8 cellular contexts compared by ENCODE assay signal in the genomic region with DNA sequence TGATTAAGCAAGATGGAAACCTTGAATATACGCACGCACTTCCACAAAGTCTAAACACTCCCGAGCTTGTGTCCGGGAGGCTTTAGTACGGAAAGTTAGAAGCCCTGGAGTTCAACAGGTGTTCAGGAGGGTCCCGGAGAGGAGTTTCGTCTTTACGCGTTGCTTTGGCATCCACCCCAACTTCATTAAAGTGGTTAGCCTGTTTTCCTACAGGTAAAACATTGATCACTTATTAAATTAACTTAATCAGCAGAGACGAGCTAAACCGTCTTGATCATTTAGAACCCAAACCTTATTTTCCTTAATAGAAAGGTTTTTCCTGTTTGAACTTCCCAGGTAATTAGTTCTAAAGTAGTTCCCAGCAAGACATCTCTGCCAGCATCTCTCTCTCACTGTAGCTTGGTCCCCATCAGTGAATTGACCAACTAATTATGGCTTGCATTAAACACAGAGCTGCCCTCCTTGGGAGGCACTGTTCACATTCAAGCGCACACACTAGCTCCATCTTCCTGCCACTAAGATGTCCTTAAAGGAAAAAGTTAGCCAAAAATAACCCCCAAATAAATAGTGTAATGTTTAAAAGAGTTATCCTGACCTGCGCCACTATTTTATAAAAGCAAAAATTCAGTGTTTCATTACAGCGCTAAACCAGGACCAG. TPM values are rescaled to one million over a fixed set of nuclear protein-coding genes. Genes with fewer than 3 reads are reported as not detected.
DNase-seq lines count a peak whose midpoint lies in the region; ATAC-seq and TF ChIP-seq lines count a peak whose summit lies in the region.

No MANE protein-coding gene starts in this region.

- ATAC-seq in natural killer cell (no peak), GM18858 (IDR thresholded peaks at IDR 0.05; ENCODE audit: unreplicated experiment) (no peak)
- no peak for ATAC-seq in natural killer cell treated with Interleukin-12 subunit alpha and Interleukin-12 subunit beta and Interleukin-15 and Interleukin-18, amount 100 ng/mL, for 72 hours

- TF ChIP-seq CTCF in natural killer cell (IDR thresholded peaks at IDR 0.05) = no peak
- peak; percentile 59 for TF ChIP-seq CTCF in chondrocyte (IDR thresholded peaks at IDR 0.05)

- H3K4me1 Mint-ChIP-seq in natural killer cell = peaks cover 0 to 6% of the 10 kb centered on the region in 2 donors
- peaks cover 0 to 7% of the 10 kb centered on the region in 2 donors for H3K4me1 Mint-ChIP-seq in natural killer cell treated with Interleukin-12 subunit alpha and Interleukin-12 subunit beta and Interleukin-15 and Interleukin-18, amount 100 ng/mL, for 72 hours (ENCODE audit: low read depth in 2 of 2)
- H3K4me1 Mint-ChIP-seq in chondrocyte (ENCODE audit: low read depth) = peaks cover 48% of the 10 kb centered on the region

- H3K9me3 Mint-ChIP-seq in natural killer cell = no peaks in the 10 kb centered on the region
- H3K9me3 Mint-ChIP-seq in natural killer cell treated with Interleukin-12 subunit alpha and Interleukin-12 subunit beta and Interleukin-15 and Interleukin-18, amount 100 ng/mL, for 72 hours = no peaks in the 10 kb centered on the region
- H3K9me3 Mint-ChIP-seq in chondrocyte (ENCODE audit: low read depth) = no peaks in the 10 kb centered on the region

- no peaks in the 10 kb centered on the region for H3K36me3 Mint-ChIP-seq in natural killer cell
- no peaks in the 10 kb centered on the region for H3K36me3 Mint-ChIP-seq in natural killer cell treated with Interleukin-12 subunit alpha and Interleukin-12 subunit beta and Interleukin-15 and Interleukin-18, amount 100 ng/mL, for 72 hours
- no peaks in the 10 kb centered on the region for H3K36me3 Mint-ChIP-seq in chondrocyte (ENCODE audit: low read depth)

- DNase-seq in natural killer cell (no peak), chondrocyte (ENCODE audit: low spot score) (no peak), lung microvascular endothelial cell (ENCODE audit: low read depth in 2 of 2) (peak; percentile 30 to 41), NCI-H1694 treated with DMSO at 0.1 percent for 48 hours (lab: John Stamatoyannopoulos, UW) (no peak), NCI-H524 (lab: John Stamatoyannopoulos, UW) (no peak)
- no peak for DNase-seq in natural killer cell treated with Interleukin-12 subunit alpha and Interleukin-12 subunit beta and Interleukin-15 and Interleukin-18, amount 100 ng/mL, for 72 hours (ENCODE audit: low spot score)
- DNase-seq in stimulated activated CD4-positive, alpha-beta T cell treated with anti-CD3 and anti-CD28 coated beads, Interleukin-12 subunit alpha, Interleukin-12 subunit beta, amount 100 ng/mL, for 4 hours = no peak

- intact Hi-C loops in natural killer cell (cut with micrococcal nuclease) = no loop called here

- H3K4me3 Mint-ChIP-seq in natural killer cell (peak overlapping the region; percentile 25), chondrocyte (ENCODE audit: unreplicated experiment) (peak overlapping the region; percentile 70)
- H3K4me3 Mint-ChIP-seq in natural killer cell treated with Interleukin-12 subunit alpha and Interleukin-12 subunit beta and Interleukin-15 and Interleukin-18, amount 100 ng/mL, for 72 hours = no peak overlapping the region

- H3K27ac Mint-ChIP-seq in natural killer cell = no peak overlapping the region
- H3K27ac Mint-ChIP-seq in natural killer cell treated with Interleukin-12 subunit alpha and Interleukin-12 subunit beta and Interleukin-15 and Interleukin-18, amount 100 ng/mL, for 72 hours = no peak overlapping the region
- H3K27ac Mint-ChIP-seq in chondrocyte (ENCODE audit: unreplicated experiment) = peak overlapping the region; percentile 62

- H3K27me3 Mint-ChIP-seq in natural killer cell (ENCODE audit: low read depth in 2 of 2) = peaks cover 52 to 62% of the 10 kb centered on the region in 2 donors
- peaks cover 40 to 60% of the 10 kb centered on the region in 2 donors for H3K27me3 Mint-ChIP-seq in natural killer cell treated with Interleukin-12 subunit alpha and Interleukin-12 subunit beta and Interleukin-15 and Interleukin-18, amount 100 ng/mL, for 72 hours
- no peaks in the 10 kb centered on the region for H3K27me3 Mint-ChIP-seq in chondrocyte (ENCODE audit: low read depth)

RNA-seq across cellular contexts. Expression of gene NPAS2, which starts 1.4 kb away (rescaled TPM):
- total RNA-seq in natural killer cell (not detected), chondrocyte (21.7 to 25.6 TPM (median 24.0 TPM) in 3 replicates), lung microvascular endothelial cell (4.8 and 11.7 TPM in 2 replicates)
- under 1 TPM; 0.31 to 0.53 TPM for total RNA-seq in natural killer cell treated with Interleukin-12 subunit alpha and Interleukin-12 subunit beta and Interleukin-15 and Interleukin-18, amount 100 ng/mL, for 72 hours

Comparison
In these comparisons a context has a peak if more than half of its experiments do, and no peak if none do; other contexts are left out.
1. DNase-seq: peak in lung microvascular endothelial cell (2 of 2); none in natural killer cell (single experiment), natural killer cell treated with Interleukin-12 subunit alpha and Interleukin-12 subunit beta and Interleukin-15 and Interleukin-18, amount 100 ng/mL, for 72 hours (single experiment), chondrocyte (single experiment), NCI-H1694 treated with DMSO at 0.1 percent for 48 hours (single experiment), stimulated activated CD4-positive, alpha-beta T cell treated with anti-CD3 and anti-CD28 coated beads, Interleukin-12 subunit alpha, Interleukin-12 subunit beta, amount 100 ng/mL, for 4 hours (single experiment) and NCI-H524 (0 of 2).